In the genomic region with DNA sequence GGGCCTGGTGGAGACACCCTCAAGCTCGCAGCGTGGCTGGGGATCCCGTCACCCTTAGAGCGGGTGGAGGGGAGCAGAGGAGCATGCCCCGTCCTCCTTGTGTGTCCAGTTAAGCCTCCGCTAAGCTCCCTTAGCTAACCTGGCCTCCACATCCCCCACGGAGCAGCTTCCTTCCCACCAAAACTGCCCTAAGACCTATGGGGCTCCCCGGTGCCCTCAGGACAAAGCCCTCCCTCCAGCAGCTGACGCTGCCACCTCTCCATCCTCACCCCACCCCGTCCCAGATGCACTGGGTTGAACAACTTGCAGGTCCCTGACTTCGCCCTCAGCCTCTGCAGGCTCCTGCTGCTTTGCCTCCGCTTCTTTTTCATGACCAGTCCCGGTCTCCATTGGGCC, we compare ENCODE assay signal across 17 cellular contexts. TPM values are rescaled to one million over a fixed set of nuclear protein-coding genes. Genes with fewer than 3 reads are reported as not detected.
DNase-seq lines count a peak whose midpoint lies in the region; ATAC-seq and TF ChIP-seq lines count a peak whose summit lies in the region.
"Had no signal": no experiment of that assay in that cellular context is flagged by ENCODE, and none has a peak within 500 bp of the region (broad histone marks: within the 10 kb centered on the region; RNA-seq: fewer than 3 reads in every experiment).

No MANE protein-coding gene starts in this region.

- peak overlapping the region; percentile 66 for H2BK5ac ChIP-seq in neuronal stem cell (ENCODE audit: low read length)

- H2BK120ac ChIP-seq in neuronal stem cell (ENCODE audit: low read depth, low read length): no peak overlapping the region

- no peaks in the 10 kb centered on the region for H4K20me1 ChIP-seq in MM.1S (ENCODE audit: insufficient read depth, low read length)

- H2AFZ ChIP-seq in neuronal stem cell (ENCODE audit: low read length) (no peak overlapping the region), MM.1S (ENCODE audit: low read length) (no peak overlapping the region)

- H3K9me3 Mint-ChIP-seq in activated naive CD8-positive, alpha-beta T cell treated with anti-CD3 and anti-CD28 coated beads, Interleukin-2, amount 50 U/mL, for 24 hours: no peaks in the 10 kb centered on the region
- H3K9me3 Mint-ChIP-seq: activated naive CD4-positive, alpha-beta T cell treated with anti-CD3 and anti-CD28 coated beads for 36 hours; mesothelial cell of epicardium had no signal

- no peak overlapping the region for H3K27ac Mint-ChIP-seq in activated naive CD8-positive, alpha-beta T cell treated with anti-CD3 and anti-CD28 coated beads, Interleukin-2, amount 50 U/mL, for 24 hours
- H3K27ac Mint-ChIP-seq: activated naive CD4-positive, alpha-beta T cell treated with anti-CD3 and anti-CD28 coated beads for 36 hours; mesothelial cell of epicardium had no signal

- H3K14ac ChIP-seq in neuronal stem cell (ENCODE audit: low read length): no peak overlapping the region

- H2BK15ac ChIP-seq in neuronal stem cell (ENCODE audit: low read length): peak overlapping the region; percentile 85

- peak overlapping the region; percentile 57 for H3K18ac ChIP-seq in neuronal stem cell (ENCODE audit: low read length)

- H3K4me3 Mint-ChIP-seq in activated naive CD8-positive, alpha-beta T cell treated with anti-CD3 and anti-CD28 coated beads, Interleukin-2, amount 50 U/mL, for 24 hours: no peak overlapping the region
- H3K4me3 Mint-ChIP-seq: activated naive CD4-positive, alpha-beta T cell treated with anti-CD3 and anti-CD28 coated beads for 36 hours; mesothelial cell of epicardium had no signal

- peak overlapping the region in 9 of 10 donors; percentile 26 to 79 (median 56) for H3K27ac ChIP-seq in heart right ventricle
- H3K27ac ChIP-seq in epithelial cell of prostate: peak overlapping the region; percentile 100
- no peak overlapping the region for H3K27ac ChIP-seq in neuronal stem cell (replicated peaks; ENCODE audit: low read length)
- peak overlapping the region; percentile 99 for H3K27ac ChIP-seq in vagina
- H3K27ac ChIP-seq in MM.1S (ENCODE audit: low read length): no peak overlapping the region

- DNase-seq in heart right ventricle (no peak), Right ventricle myocardium superior (no peak), epithelial cell of prostate (ENCODE audit: low read depth, low spot score) (no peak), neuronal stem cell (ENCODE audit: low spot score) (no peak), vagina (ENCODE audit: extremely low spot score in 2 of 2) (no peak), MM.1S (no peak)
- no peak for DNase-seq in activated naive CD8-positive, alpha-beta T cell treated with anti-CD3 and anti-CD28 coated beads, Interleukin-2, amount 50 U/mL, for 24 hours
- DNase-seq: activated naive CD4-positive, alpha-beta T cell treated with anti-CD3 and anti-CD28 coated beads for 36 hours; DMS153; NCI-H1930; NCI-H748 treated with DMSO at 0.1 percent for 48 hours had no signal

- ATAC-seq in heart right ventricle: no peak
- ATAC-seq in Right ventricle myocardium superior (ENCODE audit: poor library complexity): no peak
- ATAC-seq in activated naive CD8-positive, alpha-beta T cell treated with anti-CD3 and anti-CD28 coated beads, Interleukin-2, amount 50 U/mL, for 24 hours: no peak
- no peak for ATAC-seq in GM19463 (IDR thresholded peaks at IDR 0.05; ENCODE audit: unreplicated experiment)

- H3K9me3 ChIP-seq in heart right ventricle (no peaks in the 10 kb centered on the region), neuronal stem cell (replicated peaks in 1 of 2; ENCODE audit: control insufficient read depth in 2 of 2, insufficient read depth in 1 of 2, low read depth in 1 of 2, low read length in 2 of 2) (no peaks in the 10 kb centered on the region), vagina (no peaks in the 10 kb centered on the region), MM.1S (replicated peaks; ENCODE audit: insufficient read depth, low read length) (no peaks in the 10 kb centered on the region)

- no peak overlapping the region for H2BK12ac ChIP-seq in neuronal stem cell (ENCODE audit: low read length)

- H3K27me3 ChIP-seq in heart right ventricle (peaks cover 0 to 36% (median 13%) of the 10 kb centered on the region in 7 donors), neuronal stem cell (ENCODE audit: control insufficient read depth in 3 of 3, insufficient read depth in 3 of 3, low read depth in 1 of 3, low read length in 3 of 3) (peaks cover 5 to 87% (median 28%) of the 10 kb centered on the region in 3 experiments), vagina (no peaks in the 10 kb centered on the region), MM.1S (replicated peaks; ENCODE audit: insufficient read depth, low read length) (peaks cover 16% of the 10 kb centered on the region; the same call in 1 of the 2 replicates)

- H3K79me2 ChIP-seq in MM.1S (ENCODE audit: low read length): no peaks in the 10 kb centered on the region

- intact Hi-C loops in heart right ventricle (cut with DNase I) (loop anchor here in 2 of 10 donors (10.0 kb wide), 3 partner anchors 79 to 381 kb away; no protein-coding TSS in a partner anchor), Right ventricle myocardium superior (cut with DNase I) (no loop called here), vagina (cut with DNase I) (loop anchor here (5.0 kb wide), 1 partner anchor 48 kb away; the partner anchor contains the start of gene CDCA4)

- H3K27me3 Mint-ChIP-seq in activated naive CD8-positive, alpha-beta T cell treated with anti-CD3 and anti-CD28 coated beads, Interleukin-2, amount 50 U/mL, for 24 hours: peaks cover 16% of the 10 kb centered on the region

- H3K36me3 ChIP-seq in heart right ventricle (no peaks in the 10 kb centered on the region), neuronal stem cell (replicated peaks in 1 of 2; ENCODE audit: control insufficient read depth in 2 of 2, insufficient read depth in 2 of 2, low read length in 2 of 2) (no peaks in the 10 kb centered on the region), vagina (no peaks in the 10 kb centered on the region), MM.1S (replicated peaks; ENCODE audit: insufficient read depth, low read length) (no peaks in the 10 kb centered on the region)

- no peaks in the 10 kb centered on the region for H3F3A ChIP-seq in MM.1S (ENCODE audit: insufficient read depth, low read length)

- H3K4me3 ChIP-seq in heart right ventricle (peak overlapping the region in 1 of 10 donors; percentile 25), neuronal stem cell (ENCODE audit: low read length in 2 of 2) (no peak overlapping the region), vagina (peak overlapping the region; percentile 4 to 31), MM.1S (ENCODE audit: low read length) (no peak overlapping the region)

- H3K4ac ChIP-seq in neuronal stem cell (ENCODE audit: low read length): no peak overlapping the region

- H3K9ac ChIP-seq in neuronal stem cell (ENCODE audit: low read depth, low read length, poor library complexity): no peak overlapping the region
- H3K9ac ChIP-seq in MM.1S (ENCODE audit: low read length): no peak overlapping the region

- H3K23ac ChIP-seq in neuronal stem cell (ENCODE audit: low read depth, low read length, poor library complexity): no peak overlapping the region

- H3K4me2 ChIP-seq in neuronal stem cell (ENCODE audit: insufficient read depth, low read length, poor library complexity, severe bottlenecking) (no peak overlapping the region), MM.1S (ENCODE audit: low read depth, low read length) (no peak overlapping the region)

- no peak for TF ChIP-seq POLR2A in vagina (IDR thresholded peaks at IDR 0.05)

- H4K91ac ChIP-seq in neuronal stem cell (ENCODE audit: low read depth, low read length, poor library complexity): no peak overlapping the region

- 61 to 73% methylated on average over 13 of the region's 13 CpGs for WGBS in heart right ventricle, 2 donors
- no CpG with 5 or more reads among the region's 13 CpGs for WGBS in neuronal stem cell (ENCODE audit: extremely low coverage in 2 of 2, insufficient read length in 2 of 2, insufficient replicate concordance in 1 of 2), 2 donors

- H2AK5ac ChIP-seq in neuronal stem cell (ENCODE audit: low read depth, low read length): peak overlapping the region; percentile 59

- H3K36me3 Mint-ChIP-seq in activated naive CD8-positive, alpha-beta T cell treated with anti-CD3 and anti-CD28 coated beads, Interleukin-2, amount 50 U/mL, for 24 hours (ENCODE audit: low read depth): no peaks in the 10 kb centered on the region
- H3K36me3 Mint-ChIP-seq: mesothelial cell of epicardium had no signal

- H3K79me1 ChIP-seq in neuronal stem cell (ENCODE audit: low read depth, low read length): no peaks in the 10 kb centered on the region

- peaks cover 11% of the 10 kb centered on the region for H3K4me1 Mint-ChIP-seq in activated naive CD8-positive, alpha-beta T cell treated with anti-CD3 and anti-CD28 coated beads, Interleukin-2, amount 50 U/mL, for 24 hours

- no peak for TF ChIP-seq CTCF in heart right ventricle (IDR thresholded peaks at IDR 0.05)
- no peak for TF ChIP-seq CTCF in vagina (IDR thresholded peaks at IDR 0.05)
- no peak for TF ChIP-seq CTCF in MM.1S (IDR thresholded peaks at IDR 0.05; ENCODE audit: low read length)

- peaks cover 16 to 93% (median 60%) of the 10 kb centered on the region in 9 donors for H3K4me1 ChIP-seq in heart right ventricle
- peaks cover 25 to 35% of the 10 kb centered on the region in 2 donors for H3K4me1 ChIP-seq in neuronal stem cell (ENCODE audit: control insufficient read depth in 2 of 2, insufficient read depth in 1 of 2, low read depth in 1 of 2, low read length in 2 of 2)
- H3K4me1 ChIP-seq in vagina: peaks cover 88% of the 10 kb centered on the region
- no peaks in the 10 kb centered on the region for H3K4me1 ChIP-seq in MM.1S (ENCODE audit: low read length)

- H3K9me2 ChIP-seq in MM.1S (replicated peaks; ENCODE audit: insufficient read depth, low read length): no peaks in the 10 kb centered on the region

- no peak overlapping the region for H4K8ac ChIP-seq in neuronal stem cell (ENCODE audit: low read depth, low read length)

RNA-seq across cellular contexts. Expression of gene AHNAK2, which starts 4.0 kb away (rescaled TPM):
- total RNA-seq in heart right ventricle: 10 to 100 TPM in 1 of 10 donors, 1 to 10 TPM in 9; 1.1 to 29.5 (median 2.6) TPM
- polyA plus RNA-seq in heart right ventricle: 1 to 10 TPM; 3.5 to 4.0 TPM
- total RNA-seq in Right ventricle myocardium superior: 2.6 TPM
- polyA plus RNA-seq in neuronal stem cell (2013, experiment 1 of 2): 0.43 TPM
- polyA plus RNA-seq in neuronal stem cell (2013, experiment 2 of 2): 0.46 TPM
- total RNA-seq in vagina: 180 TPM

RNA-seq across cellular contexts. Expression of gene CLBA1, which starts 11.4 kb away (rescaled TPM):
- total RNA-seq in heart right ventricle (1 to 10 TPM; 1.2 to 3.1 (median 2.4) TPM), Right ventricle myocardium superior (1.5 TPM), vagina (4.7 TPM)
- 1 to 10 TPM; 2.9 to 3.5 TPM for polyA plus RNA-seq in heart right ventricle
- 6.1 TPM for polyA plus RNA-seq in neuronal stem cell (2013, experiment 1 of 2)
- 6.0 TPM for polyA plus RNA-seq in neuronal stem cell (2013, experiment 2 of 2)

RNA-seq across cellular contexts. Expression of gene CDCA4, which starts 46.7 kb away (rescaled TPM):
- total RNA-seq in heart right ventricle (1 to 10 TPM; 1.5 to 6.4 (median 2.0) TPM), Right ventricle myocardium superior (1.6 TPM), vagina (15.2 TPM)
- polyA plus RNA-seq in heart right ventricle: 1 to 10 TPM; 2.7 to 3.2 TPM
- 46.0 TPM for polyA plus RNA-seq in neuronal stem cell (2013, experiment 1 of 2)
- 45.5 TPM for polyA plus RNA-seq in neuronal stem cell (2013, experiment 2 of 2)

RNA-seq across cellular contexts. Expression of gene PLD4, which starts 49.5 kb away (rescaled TPM):
- total RNA-seq in heart right ventricle: under 1 TPM in 9 of 10 donors, not detected in 1; 0.23 to 0.91 (median 0.50) TPM
- polyA plus RNA-seq in heart right ventricle: under 1 TPM; 0.07 to 0.13 TPM
- 0.13 TPM for total RNA-seq in Right ventricle myocardium superior
- polyA plus RNA-seq in neuronal stem cell (2013, experiment 1 of 2): 0.04 TPM
- polyA plus RNA-seq in neuronal stem cell (2013, experiment 2 of 2): 0.03 TPM
- not detected for total RNA-seq in vagina
- total RNA-seq: A673; activated CD8-positive, alpha-beta memory T cell treated with anti-CD3 and anti-CD28 coated beads for 36 hours; activated naive CD4-positive, alpha-beta T cell treated with anti-CD3 and anti-CD28 coated beads for 36 hours; dermis microvascular lymphatic vessel endothelial cell; LHCN-M2 had no signal

Comparison
In these comparisons a context has a peak if more than half of its experiments do, and no peak if none do; other contexts are left out.
1. H3K27ac ChIP-seq: peak in heart right ventricle (9 of 10), epithelial cell of prostate (single experiment) and vagina (single experiment); none in neuronal stem cell (single experiment) and MM.1S (single experiment).
2. H3K4me3 ChIP-seq: peak in vagina (2 of 2); none in neuronal stem cell (0 of 2) and MM.1S (single experiment).